31 cellular contexts compared by ENCODE assay signal in the genomic region with DNA sequence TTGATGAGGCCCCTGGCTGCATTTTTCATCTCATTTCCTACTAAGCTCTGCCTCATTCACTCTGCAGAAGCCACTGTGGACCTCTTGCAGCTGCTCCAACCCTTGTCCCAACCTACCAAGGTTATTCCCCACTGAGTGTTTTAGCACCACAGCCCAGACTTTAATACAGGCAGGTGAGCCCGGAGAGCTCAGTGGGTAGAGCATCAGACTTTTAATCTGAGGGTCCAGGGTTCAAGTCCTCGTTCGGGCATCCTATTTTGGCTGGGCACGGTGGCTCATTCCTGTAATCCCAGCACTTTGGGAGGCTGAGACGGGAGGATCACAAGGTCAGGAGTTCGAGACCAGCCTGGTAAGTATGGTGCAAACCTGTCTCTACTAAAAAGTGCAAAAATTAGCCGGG. TPM values are rescaled to one million over a fixed set of nuclear protein-coding genes. Genes with fewer than 3 reads are reported as not detected.
"Had no signal": no experiment of that assay in that cellular context is flagged by ENCODE, and none has a peak within 500 bp of the region (broad histone marks: within the 10 kb centered on the region; RNA-seq: fewer than 3 reads in every experiment).

No MANE protein-coding gene starts in this region.

- H3K36me3 Mint-ChIP-seq: stimulated activated effector memory CD8-positive, alpha-beta T cell treated with anti-CD3 and anti-CD28 coated beads, Interleukin-12 subunit alpha, Interleukin-12 subunit beta, amount 100 ng/mL, for 72 hours; type B pancreatic cell had no signal

- DNase-seq: stimulated activated CD4-positive, alpha-beta T cell treated with anti-CD3 and anti-CD28 coated beads, Interleukin-2, amount 100 ng/mL, for 24 hours; stimulated activated CD4-positive, alpha-beta T cell treated with anti-CD3 and anti-CD28 coated beads, Interleukin-2, amount 100 ng/mL, for 48 hours; stimulated activated CD4-positive, alpha-beta T cell treated with anti-CD3 and anti-CD28 coated beads, Interleukin-4, amount 100 ng/mL, for 24 hours; stimulated activated CD4-positive, alpha-beta T cell treated with anti-CD3 and anti-CD28 coated beads, Interleukin-4, amount 100 ng/mL, for 4 hours; stimulated activated CD8-positive, alpha-beta memory T cell treated with anti-CD3 and anti-CD28 coated beads, Interleukin-4, amount 100 ng/mL, for 48 hours; stimulated activated naive B cell treated with anti-CD40 and anti-IgM and Interleukin-4, amounts not matched to agents 10 μg/mL and 1 μg/mL and 100 μg/mL, for 72 hours; stimulated activated naive CD4-positive, alpha-beta T cell; stimulated activated naive CD4-positive, alpha-beta T cell treated with Interleukin-2 at 50 U/mL for 16 hours; stimulated activated naive CD8-positive, alpha-beta T cell treated with anti-CD3 and anti-CD28 coated beads, Interleukin-15, amount 100 ng/mL, for 72 hours; stimulated activated naive CD8-positive, alpha-beta T cell treated with anti-CD3 and anti-CD28 coated beads, Interleukin-15, Interleukin-2, amounts not matched to agents 100 U/mL and 50 U/mL, for 24 hours; stomach; substantia nigra; testis; thyroid gland; transverse colon; trophoblast cell; upper lobe of left lung; upper lobe of right lung; uterus had no signal

- H3K36me3 ChIP-seq: stomach, suprapubic skin, thoracic aorta, thyroid gland, tibial nerve, transverse colon, upper lobe of left lung, upper lobe of right lung, uterus, vagina had no signal

- FAIRE-seq: urothelium cell line had no signal

- H3K9me3 ChIP-seq: suprapubic skin, testis, thoracic aorta, thyroid gland, transverse colon, upper lobe of right lung, uterus, vagina had no signal

- H3K27ac Mint-ChIP-seq: stimulated activated effector memory CD8-positive, alpha-beta T cell treated with anti-CD3 and anti-CD28 coated beads, Interleukin-12 subunit alpha, Interleukin-12 subunit beta, amount 100 ng/mL, for 72 hours; stimulated activated memory B cell treated with anti-CD40 and anti-IgM and Interleukin-4, amounts not matched to agents 10 μg/mL and 1 μg/mL and 100 μg/mL, for 72 hours; stimulated activated naive B cell treated with anti-CD40 and anti-IgM and Interleukin-4, amounts not matched to agents 10 μg/mL and 1 μg/mL and 100 μg/mL, for 72 hours; stimulated activated naive CD8-positive, alpha-beta T cell treated with anti-CD3 and anti-CD28 coated beads, Interleukin-15, amount 100 ng/mL, for 72 hours; stimulated activated naive CD8-positive, alpha-beta T cell treated with anti-CD3 and anti-CD28 coated beads, Interleukin-15, Interleukin-2, amounts not matched to agents 100 ng/mL and 50 ng/mL, for 24 hours; type B pancreatic cell had no signal

- H3K4me1 ChIP-seq: upper lobe of right lung, uterus, vagina had no signal

- H3K4me3 Mint-ChIP-seq: stimulated activated effector memory CD8-positive, alpha-beta T cell treated with anti-CD3 and anti-CD28 coated beads, Interleukin-12 subunit alpha, Interleukin-12 subunit beta, amount 100 ng/mL, for 72 hours; stimulated activated memory B cell treated with anti-CD40 and anti-IgM and Interleukin-4, amounts not matched to agents 10 μg/mL and 1 μg/mL and 100 μg/mL, for 72 hours; stimulated activated naive B cell treated with anti-CD40 and anti-IgM and Interleukin-4, amounts not matched to agents 10 μg/mL and 1 μg/mL and 100 μg/mL, for 72 hours; stimulated activated naive CD8-positive, alpha-beta T cell treated with anti-CD3 and anti-CD28 coated beads, Interleukin-15, Interleukin-2, amounts not matched to agents 100 ng/mL and 50 ng/mL, for 24 hours; type B pancreatic cell had no signal

- H3K27me3 ChIP-seq: testis, thyroid gland, upper lobe of left lung, uterus, vagina had no signal

- H3K27ac ChIP-seq: stomach, suprapubic skin, testis, thoracic aorta, thyroid gland, tibial nerve, transverse colon, upper lobe of left lung, upper lobe of right lung, uterus, vagina had no signal

- H3K4me3 ChIP-seq: stomach, suprapubic skin, testis, thoracic aorta, thyroid gland, tibial nerve, transverse colon, upper lobe of left lung, upper lobe of right lung, uterus, vagina had no signal

RNA-seq across cellular contexts. Expression of a gene that starts 18.1 kb away (rescaled TPM):
- total RNA-seq: subcutaneous adipose tissue, suprapubic skin, thoracic aorta, urinary bladder had no signal

RNA-seq across cellular contexts. Expression of a gene that starts 52.1 kb away (rescaled TPM):
- total RNA-seq: stomach, subcutaneous adipose tissue, thoracic aorta, tibial nerve, transverse colon, ureter, urinary bladder, vagina had no signal
- polyA plus RNA-seq: urinary bladder had no signal
